Comparison of ENCODE assay signal across 8 cellular contexts in genomic region chr11:117809236-117810055, GRCh38. TPM values are rescaled to one million over a fixed set of nuclear protein-coding genes. Genes with fewer than 3 reads are reported as not detected.
A peak's percentile ranks its signal among the peaks of the same experiment; 100 is the strongest.
DNase-seq lines count a peak whose midpoint lies in the region; ATAC-seq and TF ChIP-seq lines count a peak whose summit lies in the region.

No MANE protein-coding gene starts in this region.

- TF ChIP-seq RAD21 in HCT116 (IDR thresholded peaks at IDR 0.05; ENCODE audit: low read depth), result peak; percentile 87

- peak overlapping the region; percentile 76 for H3K4me2 ChIP-seq in HCT116 (ENCODE audit: low read length)

- TF ChIP-seq POLR2A in HCT116 (IDR thresholded peaks at IDR 0.05; ENCODE audit: borderline replicate concordance, extremely low read depth, insufficient read depth, insufficient read length), result no peak

- H3K27ac ChIP-seq in CD8-positive, alpha-beta T cell (ENCODE audit: low read depth, low read length), result no peak overlapping the region
- H3K27ac ChIP-seq in HCT116 (ENCODE audit: low read depth, low read length), result no peak overlapping the region

- H3K27me3 ChIP-seq in CD8-positive, alpha-beta T cell (ENCODE audit: insufficient read depth, low read length), result no peaks in the 10 kb centered on the region
- H3K27me3 ChIP-seq in HCT116 (ENCODE audit: insufficient read depth, low read length), result no peaks in the 10 kb centered on the region

- H3K4me1 Mint-ChIP-seq in CD8-positive, alpha-beta T cell (ENCODE audit: low read depth), result peaks cover 17% of the 10 kb centered on the region
- peaks cover 22% of the 10 kb centered on the region for H3K4me1 Mint-ChIP-seq in activated T-cell treated with anti-CD3 and anti-CD28 coated beads, Interleukin-2, amount 50 U/mL, for 4 hours (ENCODE audit: low read depth)

- H3K36me3 Mint-ChIP-seq in CD8-positive, alpha-beta T cell, result no peaks in the 10 kb centered on the region
- no peaks in the 10 kb centered on the region for H3K36me3 Mint-ChIP-seq in activated T-cell treated with anti-CD3 and anti-CD28 coated beads, Interleukin-2, amount 50 U/mL, for 4 hours (ENCODE audit: insufficient read depth)

- H3K9me3 ChIP-seq in CD8-positive, alpha-beta T cell (ENCODE audit: low read length), result no peaks in the 10 kb centered on the region
- no peaks in the 10 kb centered on the region for H3K9me3 ChIP-seq in HCT116 (ENCODE audit: control insufficient read depth in 1 of 2, insufficient read depth in 1 of 2, low read depth in 1 of 2, low read length in 2 of 2)

- H3K4me1 ChIP-seq in CD8-positive, alpha-beta T cell (ENCODE audit: insufficient read depth, low read length), result peaks cover 8% of the 10 kb centered on the region
- peaks cover 6 to 17% of the 10 kb centered on the region in 2 experiments; a peak in 3 of 4 replicates for H3K4me1 ChIP-seq in HCT116 (ENCODE audit: control insufficient read depth in 1 of 2, insufficient read depth in 2 of 2, low read length in 2 of 2)

- peak overlapping the region; percentile 10; the same call in 1 of the 2 replicates for H3K9ac ChIP-seq in HCT116 (ENCODE audit: low read length)

- no peaks in the 10 kb centered on the region for H3K9me3 Mint-ChIP-seq in CD8-positive, alpha-beta T cell
- H3K9me3 Mint-ChIP-seq in activated T-cell treated with anti-CD3 and anti-CD28 coated beads, Interleukin-2, amount 50 U/mL, for 4 hours, result no peaks in the 10 kb centered on the region

- TF ChIP-seq CTCF in CD8-positive, alpha-beta T cell (IDR thresholded peaks at IDR 0.05), result no peak
- TF ChIP-seq CTCF in HCT116 (IDR thresholded peaks at IDR 0.05 in 2 of 3, conservative IDR thresholded peaks at IDR 0.05 in 1 of 3; ENCODE audit: borderline replicate concordance in 1 of 3, insufficient read depth in 1 of 3, low read depth in 2 of 3, low read length in 2 of 3), result peak; percentile 56 to 76 (median 65)
- peak; percentile 44 for TF ChIP-seq CTCF in fibroblast of villous mesenchyme (IDR thresholded peaks at IDR 0.05; ENCODE audit: insufficient read depth, low read depth, low read length)
- no peak for TF ChIP-seq CTCF in omental fat pad (IDR thresholded peaks at IDR 0.05)

- intact Hi-C loops in CD8-positive, alpha-beta T cell (cut with DNase I, micrococcal nuclease), result loop anchor here in 1 of 2 experiments (5.0 kb wide), 1 partner anchor 363 kb away; no protein-coding TSS in a partner anchor
- intact Hi-C loops in HCT116 (cut with micrococcal nuclease), result loop anchor here (2.0 to 5.0 kb wide), 4 partner anchors 363 to 478 kb away; no protein-coding TSS in a partner anchor

- no peaks in the 10 kb centered on the region for H3K79me2 ChIP-seq in HCT116 (ENCODE audit: insufficient read depth, low read length)

- H3K4me3 ChIP-seq in CD8-positive, alpha-beta T cell (ENCODE audit: low read depth, low read length), result no peak overlapping the region
- H3K4me3 ChIP-seq in HCT116 (replicated peaks in 1 of 2; ENCODE audit: low read depth in 1 of 2, low read length in 2 of 2), result peak overlapping the region; percentile 19 to 42
- H3K4me3 ChIP-seq in fibroblast of villous mesenchyme (ENCODE audit: low read depth, low read length), result no peak overlapping the region

- CTCF ChIA-PET in CD8-positive, alpha-beta T cell (lab: Charles Lee), result interaction anchor here (0.9 to 14.0 kb wide), 14 partner anchors 10 to 383 kb away, joined by 3 to 431 read pairs (median 12); partner anchors contain the start of gene FXYD2
- CTCF ChIA-PET in HCT116 (lab: Charles Lee), result interaction anchor here (0.7 to 3.2 kb wide), 10 partner anchors 8 to 382 kb away, joined by 3 to 90 read pairs (median 15); no protein-coding TSS in a partner anchor

- no peak overlapping the region for H3K4me3 Mint-ChIP-seq in CD8-positive, alpha-beta T cell
- H3K4me3 Mint-ChIP-seq in activated T-cell treated with anti-CD3 and anti-CD28 coated beads, Interleukin-2, amount 50 U/mL, for 4 hours, result no peak overlapping the region

- no peak overlapping the region for H3K27ac Mint-ChIP-seq in CD8-positive, alpha-beta T cell

- POLR2A ChIA-PET in CD8-positive, alpha-beta T cell (lab: Charles Lee), result interaction anchor here (3.1 kb wide), 1 partner anchor 8 kb away, joined by 20 read pairs; no protein-coding TSS in a partner anchor
- POLR2A ChIA-PET in HCT116 (lab: Charles Lee), result interaction anchor here (1.0 to 1.2 kb wide), 3 partner anchors 8 to 383 kb away, joined by 3 to 4 read pairs (median 4); no protein-coding TSS in a partner anchor

- no peaks in the 10 kb centered on the region for H3K9me2 ChIP-seq in HCT116 (ENCODE audit: insufficient read depth)

- H4K20me1 ChIP-seq in HCT116 (ENCODE audit: insufficient read depth), result no peaks in the 10 kb centered on the region

- RAD21 ChIA-PET in HCT116 (lab: Charles Lee; ENCODE audit: low non-redundant PET in 1 of 2, low total read pairs in 2 of 2, uncharacterized antibody in 2 of 2, unreplicated experiment in 2 of 2), result interaction anchor here (0.7 to 1.6 kb wide), 5 partner anchors 8 to 384 kb away, joined by 3 to 16 read pairs (median 5); no protein-coding TSS in a partner anchor

- H3K36me3 ChIP-seq in CD8-positive, alpha-beta T cell (ENCODE audit: insufficient read depth, low read length), result no peaks in the 10 kb centered on the region
- no peaks in the 10 kb centered on the region for H3K36me3 ChIP-seq in HCT116 (ENCODE audit: control insufficient read depth in 1 of 2, insufficient read depth in 2 of 2, low read length in 2 of 2)

- no TSS peak for BruUV-seq in HCT116 (replicated peaks; lab: Mats Ljungman, UMichigan)

- ATAC-seq in CD8-positive, alpha-beta T cell, result peak; percentile 58
- ATAC-seq in HCT116, result peak; percentile 98
- ATAC-seq in activated T-cell treated with anti-CD3 and anti-CD28 coated beads, Interleukin-2, amount 50 U/mL, for 4 hours, result peak; percentile 75 to 86
- ATAC-seq in omental fat pad (ENCODE audit: low FRiP score), result peak; percentile 86
- no peak for ATAC-seq in HG02571 (IDR thresholded peaks at IDR 0.05; ENCODE audit: unreplicated experiment)

- no peaks in the 10 kb centered on the region for H3K27me3 Mint-ChIP-seq in CD8-positive, alpha-beta T cell (ENCODE audit: low read depth)
- peaks cover 4% of the 10 kb centered on the region for H3K27me3 Mint-ChIP-seq in activated T-cell treated with anti-CD3 and anti-CD28 coated beads, Interleukin-2, amount 50 U/mL, for 4 hours (ENCODE audit: low read depth)

- peak overlapping the region; percentile 87 for H2AFZ ChIP-seq in HCT116 (ENCODE audit: low read depth, low read length, poor library complexity, severe bottlenecking)

- DNase-seq in CD8-positive, alpha-beta T cell, result peak in 2 of 7 experiments; percentile 39 to 43
- peak; percentile 63 for DNase-seq in HCT116 (ENCODE audit: low read depth, low spot score)
- DNase-seq in NCI-H748 (lab: John Stamatoyannopoulos, UW; ENCODE audit: unreplicated experiment), result peak; percentile 81
- DNase-seq in activated T-cell treated with anti-CD3 and anti-CD28 coated beads, Interleukin-2, amount 50 U/mL, for 4 hours, result no peak
- peak; percentile 42 for DNase-seq in fibroblast of villous mesenchyme (ENCODE audit: low read depth)
- DNase-seq in omental fat pad (ENCODE audit: low spot score), result no peak
- DNase-seq in KG1 (lab: John Stamatoyannopoulos, UW), result no peak

TF ChIP-seq in HCT116, 20 proteins besides CTCF, POLR2A, EP300 and RAD21:
- TF ChIP-seq CBX3 (IDR thresholded peaks at IDR 0.05; ENCODE audit: low read depth) (peak; percentile 2; the same call in 1 of the 2 replicates), EGR1 (IDR thresholded peaks at IDR 0.05; ENCODE audit: low read depth) (no peak), YY1 (IDR thresholded peaks at IDR 0.05; ENCODE audit: extremely low read depth, insufficient replicate concordance, low read depth, low read length) (peak; percentile 30)
TF ChIP-seq in HCT116: peak in this region for 2.

RNA-seq across cellular contexts. Expression of gene DSCAML1, which starts 12.4 kb away (rescaled TPM):
- 1 to 10 TPM; 1.3 to 1.8 TPM for total RNA-seq in CD8-positive, alpha-beta T cell
- total RNA-seq in HCT116 (2021; ENCODE audit: unreplicated experiment) (not detected), fibroblast of villous mesenchyme (not detected in 2 replicates), omental fat pad (10 to 100 TPM in 1 of 4 donors, 1 to 10 TPM in 2, under 1 TPM in 1; 0.95 to 10.9 (median 3.9) TPM)
- polyA plus RNA-seq in HCT116 (2012), result 0.01 and 0.03 TPM in 2 replicates
- total RNA-seq in activated T-cell treated with anti-CD3 and anti-CD28 coated beads, Interleukin-2, amount 50 U/mL, for 4 hours, result not detected

RNA-seq across cellular contexts. Expression of gene FXYD2, which starts 15.1 kb away (rescaled TPM):
- 1 to 10 TPM; 9.1 to 9.6 TPM for total RNA-seq in CD8-positive, alpha-beta T cell
- total RNA-seq in HCT116 (2021; ENCODE audit: unreplicated experiment) (0.52 TPM), fibroblast of villous mesenchyme (not detected in 2 replicates), omental fat pad (1 to 10 TPM; 1.1 to 4.3 (median 2.0) TPM)
- polyA plus RNA-seq in HCT116 (2012), result 0.07 and 0.17 TPM in 2 replicates
- under 1 TPM; 0.63 to 0.66 (median 0.63) TPM for total RNA-seq in activated T-cell treated with anti-CD3 and anti-CD28 coated beads, Interleukin-2, amount 50 U/mL, for 4 hours

Comparison
In these comparisons a context has a peak if more than half of its experiments do, and no peak if none do; other contexts are left out.
1. DNase-seq: peak in HCT116 (single experiment), NCI-H748 (single experiment) and fibroblast of villous mesenchyme (single experiment); none in activated T-cell treated with anti-CD3 and anti-CD28 coated beads, Interleukin-2, amount 50 U/mL, for 4 hours (single experiment), omental fat pad (single experiment) and KG1 (single experiment).
2. H3K4me3 ChIP-seq: peak in HCT116 (2 of 2); none in CD8-positive, alpha-beta T cell (single experiment) and fibroblast of villous mesenchyme (single experiment).
3. CTCF ChIP-seq: peak in HCT116 (3 of 3) and fibroblast of villous mesenchyme (single experiment); none in CD8-positive, alpha-beta T cell (single experiment) and omental fat pad (0 of 3).